In the genomic region with DNA sequence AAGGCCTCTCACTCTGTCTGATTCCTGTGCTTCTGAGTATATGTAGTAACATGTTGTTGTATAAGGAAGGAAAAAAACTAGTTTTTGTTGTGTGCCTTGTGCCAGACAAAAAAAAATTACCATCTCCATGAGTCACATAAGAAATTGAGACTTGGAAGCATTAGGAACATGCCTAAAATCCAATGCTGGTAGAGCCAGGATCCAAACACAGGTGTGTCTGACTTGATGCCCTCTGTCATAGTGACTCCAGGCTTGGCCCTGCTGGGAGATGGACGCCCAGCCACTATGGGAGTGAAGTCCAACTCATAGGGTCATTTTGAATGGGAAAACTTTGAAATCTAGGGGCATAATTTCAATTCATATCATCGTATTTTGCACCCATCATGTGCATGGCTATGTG, we compare ENCODE assay signal across 19 cellular contexts. TPM values are rescaled to one million over a fixed set of nuclear protein-coding genes. Genes with fewer than 3 reads are reported as not detected.
DNase-seq lines count a peak whose midpoint lies in the region; ATAC-seq and TF ChIP-seq lines count a peak whose summit lies in the region.
"Had no signal": no experiment of that assay in that cellular context is flagged by ENCODE, and none has a peak within 500 bp of the region (broad histone marks: within the 10 kb centered on the region; RNA-seq: fewer than 3 reads in every experiment).

No MANE protein-coding gene starts in this region.

- TF ChIP-seq CTCF in epithelial cell of esophagus (IDR thresholded peaks at IDR 0.05; ENCODE audit: insufficient read depth, low read depth, low read length, missing control alignments) (no peak), smooth muscle cell (IDR thresholded peaks at IDR 0.05; ENCODE audit: borderline replicate concordance, insufficient read depth, poor library complexity, severe bottlenecking) (no peak), heart right ventricle (IDR thresholded peaks at IDR 0.05) (no peak)

- peak; percentile 17 for DNase-seq in GM23248
- DNase-seq in epithelial cell of esophagus (ENCODE audit: low read depth): peak; percentile 17
- DNase-seq in mesenteric fat pad (ENCODE audit: low spot score): peak; percentile 18
- no peak for DNase-seq in smooth muscle cell (lab: John Stamatoyannopoulos, UW; ENCODE audit: unreplicated experiment)
- DNase-seq in T-helper 1 cell: no peak
- no peak for DNase-seq in heart right ventricle
- DNase-seq: CD4-positive, CD25-positive, alpha-beta regulatory T cell; H7; KBM-7; MV-4-11; NCI-H1105; NCI-H1436 treated with DMSO at 0.1 percent for 48 hours; NCI-H187 treated with DMSO at 0.1 percent for 48 hours; NCI-H524; NCI-H748 treated with DMSO at 0.1 percent for 48 hours; SK-N-SH had no signal

- H3K27ac ChIP-seq in GM23248 (no peak overlapping the region), smooth muscle cell (ENCODE audit: low read depth) (no peak overlapping the region), heart right ventricle (no peak overlapping the region)
- H3K27ac ChIP-seq: BLaER1 had no signal

- H3K79me2 ChIP-seq in GM23248 (ENCODE audit: insufficient read depth) (no peaks in the 10 kb centered on the region), smooth muscle cell (ENCODE audit: low read depth) (no peaks in the 10 kb centered on the region)

- no peak overlapping the region for H3K4me3 ChIP-seq in GM23248
- H3K4me3 ChIP-seq in epithelial cell of esophagus (ENCODE audit: low read length): no peak overlapping the region
- H3K4me3 ChIP-seq in smooth muscle cell: no peak overlapping the region
- no peak overlapping the region for H3K4me3 ChIP-seq in heart right ventricle
- H3K4me3 ChIP-seq: BLaER1 had no signal

- H3K9ac ChIP-seq in GM23248 (no peak overlapping the region), smooth muscle cell (ENCODE audit: low read depth) (no peak overlapping the region)
- H3K9ac ChIP-seq: BLaER1, SK-N-SH had no signal

- intact Hi-C loops in heart right ventricle (cut with DNase I): no loop called here

- H3K4me1 ChIP-seq in GM23248 (ENCODE audit: insufficient read depth) (peaks cover 19% of the 10 kb centered on the region), smooth muscle cell (ENCODE audit: low read depth) (peaks cover 16% of the 10 kb centered on the region), heart right ventricle (peaks cover 0 to 25% (median 6%) of the 10 kb centered on the region in 9 donors)

- 80 to 91% methylated on average over 2 of the region's 2 CpGs for WGBS in GM23248 (ENCODE audit: low coverage in 1 of 2, low lambda C conversion rate in 2 of 2, missing lambda C conversion rate in 2 of 2), 2 experiments
- 98% methylated on average over 2 of the region's 2 CpGs for WGBS in smooth muscle cell (ENCODE audit: low lambda C conversion rate)
- 94 to 99% methylated on average over 2 of the region's 2 CpGs for WGBS in heart right ventricle, 2 donors

- H3K27me3 ChIP-seq in GM23248 (replicated peaks; ENCODE audit: insufficient read depth): no peaks in the 10 kb centered on the region
- no peaks in the 10 kb centered on the region for H3K27me3 ChIP-seq in smooth muscle cell (ENCODE audit: low read depth)
- H3K27me3 ChIP-seq in heart right ventricle: peaks cover 0 to 3% (median 0%) of the 10 kb centered on the region in 7 donors
- H3K27me3 ChIP-seq: BLaER1 had no signal

- no peaks in the 10 kb centered on the region for H3K36me3 ChIP-seq in GM23248 (ENCODE audit: low read depth)
- no peaks in the 10 kb centered on the region for H3K36me3 ChIP-seq in smooth muscle cell (ENCODE audit: low read depth)
- peaks cover 0 to 7% (median 0%) of the 10 kb centered on the region in 9 donors for H3K36me3 ChIP-seq in heart right ventricle
- H3K36me3 ChIP-seq: BLaER1 had no signal

- H3K4me2 ChIP-seq in GM23248 (ENCODE audit: unreplicated experiment) (no peak overlapping the region), smooth muscle cell (peak overlapping the region; percentile 6)
- H3K4me2 ChIP-seq: BLaER1, SK-N-SH had no signal

- ATAC-seq in GM18867 (IDR thresholded peaks at IDR 0.05; ENCODE audit: unreplicated experiment) (no peak), heart right ventricle (no peak)

- H3K9me3 ChIP-seq in GM23248 (ENCODE audit: low read depth): no peaks in the 10 kb centered on the region
- no peaks in the 10 kb centered on the region for H3K9me3 ChIP-seq in smooth muscle cell (replicated peaks; ENCODE audit: low read depth)
- H3K9me3 ChIP-seq in heart right ventricle: peaks cover 0 to 6% (median 0%) of the 10 kb centered on the region in 11 donors
- H3K9me3 ChIP-seq: BLaER1, SK-N-SH had no signal

- H3K9me2 ChIP-seq in GM23248 (ENCODE audit: insufficient read depth): no peaks in the 10 kb centered on the region
- H3K9me2 ChIP-seq: SK-N-SH had no signal

- in situ Hi-C loops in GM23248 (cut with MboI): no loop called here

- no peak overlapping the region for H2AFZ ChIP-seq in GM23248
- no peak overlapping the region for H2AFZ ChIP-seq in smooth muscle cell (ENCODE audit: low read depth)

- 0 out of 2 replicates have a peak, but pooled peaks cover 6% of the 10 kb centered on the region for H3F3A ChIP-seq in GM23248 (ENCODE audit: insufficient read depth)
- peaks cover 29% of the 10 kb centered on the region for H3F3A ChIP-seq in smooth muscle cell (ENCODE audit: low read depth)

- H4K20me1 ChIP-seq in GM23248 (ENCODE audit: insufficient read depth) (no peaks in the 10 kb centered on the region), smooth muscle cell (ENCODE audit: low read depth) (no peaks in the 10 kb centered on the region)
- H4K20me1 ChIP-seq: BLaER1 had no signal

RNA-seq across cellular contexts. Expression of a gene that starts 38.0 kb away (rescaled TPM):
- total RNA-seq in GM23248 (2014; rRNA removed; shearing (Covaris generic)): 13.8 and 14.0 TPM in 2 replicates
- 12.0 and 12.1 TPM in 2 replicates for polyA plus RNA-seq in GM23248 (2016; fragmentation: Nextera tagmentation; extraction: Ambion mirVana)
- total RNA-seq in mesenteric fat pad: 22.4 TPM
- 3.6 and 51.9 TPM in 2 replicates for total RNA-seq in smooth muscle cell
- polyA plus RNA-seq in smooth muscle cell: 6.1 and 7.9 TPM in 2 replicates
- 10 to 100 TPM in 9 of 10 donors, 1 to 10 TPM in 1; 9.0 to 18.8 (median 13.9) TPM for total RNA-seq in heart right ventricle
- 10 to 100 TPM in 1 of 2 donors, 1 to 10 TPM in 1; 3.1 to 31.2 TPM for polyA plus RNA-seq in heart right ventricle
- total RNA-seq: G401 had no signal

Comparison
In these comparisons a context has a peak if more than half of its experiments do, and no peak if none do; other contexts are left out.
1. DNase-seq: peak in GM23248 (single experiment), epithelial cell of esophagus (single experiment) and mesenteric fat pad (single experiment); none in smooth muscle cell (single experiment), T-helper 1 cell (0 of 5) and heart right ventricle (0 of 2).